In genomic region chr9:109012009-109012875, GRCh38 we compare ENCODE assay signal across 8 cellular contexts. TPM values are rescaled to one million over a fixed set of nuclear protein-coding genes. Genes with fewer than 3 reads are reported as not detected.
DNase-seq lines count a peak whose midpoint lies in the region; ATAC-seq and TF ChIP-seq lines count a peak whose summit lies in the region.

No MANE protein-coding gene starts in this region.

- peaks cover 2% of the 10 kb centered on the region; the same call in 1 of the 2 replicates for H3K36me3 ChIP-seq in PC-9 (ENCODE audit: low read depth)
- no peaks in the 10 kb centered on the region for H3K36me3 ChIP-seq in neural progenitor cell
- no peaks in the 10 kb centered on the region for H3K36me3 ChIP-seq in testis (ENCODE audit: low read depth, missing control alignments)

- POLR2A ChIA-PET in PC-9 (lab: Charles Lee; ENCODE audit: unreplicated experiment): interaction anchor here (0.6 to 1.0 kb wide), 5 partner anchors 18 to 267 kb away, joined by 3 to 10 read pairs (median 4); partner anchors contain the start of gene TMEM245

- H3F3A ChIP-seq in PC-9 (ENCODE audit: insufficient read depth, low read depth) (peaks cover 57% of the 10 kb centered on the region), neural progenitor cell (ENCODE audit: low read depth) (peaks cover 18% of the 10 kb centered on the region)

- H3K4me1 Mint-ChIP-seq in neural progenitor cell: peaks cover 36% of the 10 kb centered on the region

- H2AFZ ChIP-seq in PC-9: peak overlapping the region; percentile 79
- H2AFZ ChIP-seq in neural progenitor cell (replicated peaks): peak overlapping the region; percentile 93

- WGBS in testis, 2 donors: 1% methylated on average over 29 of the region's 29 CpGs

- H3K27me3 ChIP-seq in PC-9 (ENCODE audit: insufficient read depth, low read depth) (no peaks in the 10 kb centered on the region), foreskin keratinocyte (no peaks in the 10 kb centered on the region), neural progenitor cell (no peaks in the 10 kb centered on the region), testis (no peaks in the 10 kb centered on the region)

- H3K27me3 Mint-ChIP-seq in neural progenitor cell (ENCODE audit: insufficient read depth, low read depth): no peaks in the 10 kb centered on the region

- peaks cover 5% of the 10 kb centered on the region; the same call in 1 of the 2 replicates for H4K20me1 ChIP-seq in PC-9 (ENCODE audit: insufficient read depth)
- H4K20me1 ChIP-seq in neural progenitor cell (ENCODE audit: low read depth): peaks cover 32% of the 10 kb centered on the region

- peak overlapping the region; percentile 97 for H3K4me3 Mint-ChIP-seq in neural progenitor cell

- H3K79me2 ChIP-seq in PC-9 (ENCODE audit: low read depth) (peaks cover 51% of the 10 kb centered on the region), neural progenitor cell (ENCODE audit: low read depth) (peaks cover 54% of the 10 kb centered on the region)

- peak overlapping the region; percentile 83 for H3K4me2 ChIP-seq in PC-9
- peak overlapping the region; percentile 75 for H3K4me2 ChIP-seq in neural progenitor cell

- peaks cover 14% of the 10 kb centered on the region for H3K36me3 Mint-ChIP-seq in neural progenitor cell

- H3K4me3 ChIP-seq in AG10803 (ENCODE audit: low read length) (peak overlapping the region; percentile 74), PC-9 (peak overlapping the region; percentile 72), neural progenitor cell (peak overlapping the region; percentile 97), testis (peak overlapping the region; percentile 93 to 95)

- H3K27ac Mint-ChIP-seq in neural progenitor cell: peak overlapping the region; percentile 90

- no peak for TF ChIP-seq POLR2A in testis (IDR thresholded peaks at IDR 0.05)

- CTCF ChIA-PET in PC-9 (lab: Charles Lee): interaction anchor here (0.5 kb wide), 1 partner anchor 161 kb away, joined by 4 read pairs; no protein-coding TSS in a partner anchor

- TSS peak; percentile 48 for BruUV-seq in PC-9 (replicated peaks; lab: Mats Ljungman, UMichigan)

- peak overlapping the region; percentile 67 for H3K9ac ChIP-seq in neural progenitor cell

- no peaks in the 10 kb centered on the region for H3K9me3 ChIP-seq in PC-9 (ENCODE audit: insufficient read depth, low read depth)
- H3K9me3 ChIP-seq in neural progenitor cell (ENCODE audit: low read depth): no peaks in the 10 kb centered on the region
- no peaks in the 10 kb centered on the region for H3K9me3 ChIP-seq in testis

- ATAC-seq in GM19035 (IDR thresholded peaks at IDR 0.05; ENCODE audit: unreplicated experiment) (peak; percentile 19), HG03439 (IDR thresholded peaks at IDR 0.05; ENCODE audit: unreplicated experiment) (peak; percentile 39), foreskin keratinocyte (peak; percentile 85)

- no peak for TF ChIP-seq CTCF in AG10803 (conservative IDR thresholded peaks at IDR 0.05; ENCODE audit: low read length)
- TF ChIP-seq CTCF in PC-9 (conservative IDR thresholded peaks at IDR 0.05): no peak
- TF ChIP-seq CTCF in foreskin keratinocyte (conservative IDR thresholded peaks at IDR 0.05): no peak
- TF ChIP-seq CTCF in neural progenitor cell (IDR thresholded peaks at IDR 0.05): no peak
- TF ChIP-seq CTCF in testis (IDR thresholded peaks at IDR 0.05): no peak

- no peaks in the 10 kb centered on the region for H3K9me2 ChIP-seq in PC-9 (ENCODE audit: insufficient read depth)

- intact Hi-C loops in PC-9 (cut with micrococcal nuclease; ENCODE audit: unreplicated experiment) (loop anchor here (1.0 to 5.0 kb wide), 6 partner anchors 24 to 305 kb away; partner anchors contain the start of genes ABITRAM, ELP1 and TMEM245), testis (cut with DNase I; ENCODE audit: low total_unique reads) (no loop called here)

- peak; percentile 95 for DNase-seq in AG10803 (ENCODE audit: low read depth)
- peak; percentile 87 to 96 for DNase-seq in PC-9
- peak; percentile 86 for DNase-seq in activated effector memory CD4-positive, alpha-beta T cell treated with anti-CD3 and anti-CD28 coated beads, Interleukin-2, amount 50 U/mL, for 16 hours
- peak; percentile 98 to 99 for DNase-seq in foreskin keratinocyte
- peak; percentile 80 for DNase-seq in neural progenitor cell (ENCODE audit: low spot score)
- peak; percentile 44 for DNase-seq in testis

- peaks cover 7% of the 10 kb centered on the region for H3K9me3 Mint-ChIP-seq in neural progenitor cell

- H3K4me1 ChIP-seq in PC-9 (replicated peaks; ENCODE audit: insufficient read depth): peaks cover 66% of the 10 kb centered on the region
- peaks cover 17% of the 10 kb centered on the region for H3K4me1 ChIP-seq in foreskin keratinocyte
- H3K4me1 ChIP-seq in neural progenitor cell: peaks cover 11% of the 10 kb centered on the region
- peaks cover 9% of the 10 kb centered on the region for H3K4me1 ChIP-seq in testis

- H3K27ac ChIP-seq in PC-9: peak overlapping the region; percentile 77
- H3K27ac ChIP-seq in foreskin keratinocyte: peak overlapping the region; percentile 79
- H3K27ac ChIP-seq in neural progenitor cell: no peak overlapping the region
- H3K27ac ChIP-seq in testis: peak overlapping the region; percentile 95 to 97

RNA-seq across cellular contexts. Expression of gene CTNNAL1, which starts 1.1 kb away (rescaled TPM):
- total RNA-seq in PC-9 (2021) (57.7 and 71.3 TPM in 2 replicates), foreskin keratinocyte (154 and 199 TPM in 2 replicates), neural progenitor cell (ENCODE audit: low replicate concordance) (102 and 156 TPM in 2 replicates), testis (10 to 100 TPM; 86.4 to 92.7 TPM)
- polyA plus RNA-seq in foreskin keratinocyte (122 and 168 TPM in 2 replicates), testis (ENCODE audit: insufficient read depth, low read depth, low replicate concordance) (52.3 TPM)

Comparison
In these comparisons a context has a peak if more than half of its experiments do, and no peak if none do; other contexts are left out.
1. DNase-seq: peak in every context shown above with its lines; median percentile 98 in foreskin keratinocyte; 95 in AG10803; 92 in PC-9; 86 in activated effector memory CD4-positive, alpha-beta T cell treated with anti-CD3 and anti-CD28 coated beads, Interleukin-2, amount 50 U/mL, for 16 hours; 80 in neural progenitor cell; 44 in testis.
2. ATAC-seq: peak in every context shown above with its lines; median percentile 85 in foreskin keratinocyte; 39 in HG03439; 19 in GM19035.